Comparison of ENCODE assay signal across 13 cellular contexts in the genomic region with DNA sequence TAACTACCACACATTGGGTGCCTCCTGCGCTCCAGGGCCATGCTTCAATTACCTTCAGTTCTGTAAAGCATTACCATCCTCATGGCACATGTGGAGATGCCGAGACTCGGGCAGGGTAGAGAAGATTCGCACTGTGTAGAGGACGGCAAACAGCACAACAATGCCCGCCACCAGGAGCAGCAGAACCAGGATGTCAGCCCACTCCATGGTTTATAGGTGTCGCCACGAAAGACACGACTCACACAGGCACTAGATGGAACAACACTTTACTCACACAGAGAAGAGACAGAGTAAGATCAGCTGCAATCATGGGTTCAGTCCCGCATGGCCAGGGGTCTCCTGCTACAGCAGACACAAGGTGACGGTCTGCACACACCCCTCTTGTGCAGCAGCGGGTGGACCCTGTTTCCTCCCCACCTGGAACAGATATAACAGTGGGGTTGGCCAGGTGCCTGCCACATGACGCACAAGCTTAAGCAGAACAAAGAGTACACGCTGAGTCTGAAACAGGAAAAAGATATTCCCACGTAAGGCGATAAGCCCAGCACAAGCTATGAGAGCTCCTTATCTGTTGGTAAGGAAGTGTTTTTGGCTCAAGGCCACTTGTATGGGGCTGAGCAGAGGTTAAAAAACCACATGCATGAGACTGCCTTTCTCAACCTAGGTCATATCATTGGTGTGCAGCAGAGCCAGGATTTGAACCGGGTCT. TPM values are rescaled to one million over a fixed set of nuclear protein-coding genes. Genes with fewer than 3 reads are reported as not detected.
DNase-seq lines count a peak whose midpoint lies in the region; ATAC-seq, FAIRE-seq and TF ChIP-seq lines count a peak whose summit lies in the region.
"Had no signal": no experiment of that assay in that cellular context is flagged by ENCODE, and none has a peak within 500 bp of the region (broad histone marks: within the 10 kb centered on the region; RNA-seq: fewer than 3 reads in every experiment).

No MANE protein-coding gene starts in this region.

- FAIRE-seq in small intestine (lab: Jason Lieb, UNC), result no peak

- intact Hi-C loops in body of pancreas (cut with DNase I), result no loop called here

- DNase-seq in NCI-H128 (lab: John Stamatoyannopoulos, UW; ENCODE audit: unreplicated experiment) (peak; percentile 6), body of pancreas (peak in 3 of 4 donors; percentile 43 to 72 (median 46)), right atrium auricular region (ENCODE audit: low spot score) (peak; percentile 79), small intestine (peak; percentile 97), HK-2 (ENCODE audit: unreplicated experiment) (no peak), NOMO-1 treated with DMSO at 0.1 percent for 48 hours (lab: John Stamatoyannopoulos, UW; ENCODE audit: unreplicated experiment) (no peak), NCI-H510A (lab: John Stamatoyannopoulos, UW) (no peak)
- DNase-seq: activated CD8-positive, alpha-beta memory T cell treated with anti-CD3 and anti-CD28 coated beads, Interleukin-2, amount 50 U/mL, for 4 hours; activated naive CD8-positive, alpha-beta T cell treated with anti-CD3 and anti-CD28 coated beads, Interleukin-2, amount 50 U/mL, for 24 hours; COR-L47; stimulated activated naive B cell treated with anti-CD40 and anti-IgM and Interleukin-4, amounts not matched to agents 10 μg/mL and 1 μg/mL and 100 μg/mL, for 72 hours had no signal

- peaks cover 6% of the 10 kb centered on the region for H3K4me1 ChIP-seq in body of pancreas
- peaks cover 0 to 27% of the 10 kb centered on the region in 2 donors for H3K4me1 ChIP-seq in right atrium auricular region
- peaks cover 3 to 6% of the 10 kb centered on the region in 2 donors for H3K4me1 ChIP-seq in small intestine (ENCODE audit: control insufficient read depth in 2 of 2, insufficient read depth in 1 of 2, low read depth in 1 of 2, low read length in 1 of 2)

- 44 to 52% methylated on average over 16 to 17 of the region's 17 CpGs for WGBS in body of pancreas, 2 donors
- 17 to 46% (median 26%) methylated on average over 17 of the region's 17 CpGs for WGBS in small intestine, 3 donors

- H3K36me3 ChIP-seq in body of pancreas (replicated peaks in 1 of 2; ENCODE audit: insufficient read depth in 1 of 2, low read depth in 2 of 2) (no peaks in the 10 kb centered on the region), right atrium auricular region (no peaks in the 10 kb centered on the region), small intestine (ENCODE audit: control insufficient read depth in 2 of 2, insufficient read depth in 2 of 2, low read length in 2 of 2) (no peaks in the 10 kb centered on the region)

- no peak overlapping the region for H3K4me3 ChIP-seq in body of pancreas
- H3K4me3 ChIP-seq in right atrium auricular region, result no peak overlapping the region
- no peak overlapping the region for H3K4me3 ChIP-seq in small intestine (ENCODE audit: low read depth in 1 of 2, low read length in 2 of 2)

- H3K27ac ChIP-seq in body of pancreas (no peak overlapping the region), right atrium auricular region (peak overlapping the region in 1 of 2 donors; percentile 13), small intestine (ENCODE audit: low read depth in 1 of 2, low read length in 1 of 2) (peak overlapping the region in 1 of 2 donors; percentile 52)

- H3K27me3 ChIP-seq in body of pancreas (peaks cover 0 to 4% of the 10 kb centered on the region in 2 donors), right atrium auricular region (no peaks in the 10 kb centered on the region), small intestine (ENCODE audit: control insufficient read depth in 2 of 2, insufficient read depth in 2 of 2, low read length in 2 of 2) (peaks cover 0 to 8% of the 10 kb centered on the region in 2 donors)

- ATAC-seq in body of pancreas, result no peak
- ATAC-seq: activated naive CD8-positive, alpha-beta T cell treated with anti-CD3 and anti-CD28 coated beads, Interleukin-2, amount 50 U/mL, for 24 hours; stimulated activated naive B cell treated with anti-CD40 and anti-IgM and Interleukin-4, amounts not matched to agents 10 μg/mL and 1 μg/mL and 100 μg/mL, for 72 hours had no signal

- H3K9me3 ChIP-seq in body of pancreas (no peaks in the 10 kb centered on the region), right atrium auricular region (no peaks in the 10 kb centered on the region), small intestine (ENCODE audit: control insufficient read depth, low read depth) (no peaks in the 10 kb centered on the region)

- TF ChIP-seq POLR2A in body of pancreas (IDR thresholded peaks at IDR 0.05), result no peak

- no peak for TF ChIP-seq CTCF in body of pancreas (IDR thresholded peaks at IDR 0.05)
- TF ChIP-seq CTCF in right atrium auricular region (IDR thresholded peaks at IDR 0.05), result no peak

RNA-seq across cellular contexts. Expression of gene TBC1D21, which starts 2.5 kb away (rescaled TPM):
- total RNA-seq in body of pancreas (not detected), right atrium auricular region (not detected)
- not detected for polyA plus RNA-seq in small intestine
- total RNA-seq: T-helper 2 cell treated with Interferon-gamma antibody and Interleukin-4, amounts not matched to agents 100 ng/mL and 5 ng/mL, for 36 hours had no signal
- polyA plus RNA-seq: neural cell had no signal

RNA-seq across cellular contexts. Expression of gene LOXL1, which starts 55.4 kb away (rescaled TPM):
- total RNA-seq in body of pancreas (10 to 100 TPM in 1 of 2 donors, 1 to 10 TPM in 1; 8.6 to 14.5 TPM), right atrium auricular region (10 to 100 TPM; 22.2 to 59.0 TPM)
- polyA plus RNA-seq in small intestine, result 1 to 10 TPM; 2.2 to 6.1 (median 3.8) TPM

Comparison
In these comparisons a context has a peak if more than half of its experiments do, and no peak if none do; other contexts are left out.
1. DNase-seq: peak in NCI-H128 (single experiment), body of pancreas (3 of 4), right atrium auricular region (single experiment) and small intestine (single experiment); none in HK-2 (single experiment), NOMO-1 treated with DMSO at 0.1 percent for 48 hours (single experiment) and NCI-H510A (single experiment).